In genomic region chr7:29035044-29035740, GRCh38 we compare ENCODE assay signal across 8 cellular contexts.
DNase-seq lines count a peak whose midpoint lies in the region; ATAC-seq, FAIRE-seq and TF ChIP-seq lines count a peak whose summit lies in the region.

No MANE protein-coding gene starts in this region.

- no peak for TF ChIP-seq RAD21 in HepG2 (CRISPR knock-in tag; IDR thresholded peaks at IDR 0.05)

- no peak overlapping the region for H3K27ac ChIP-seq in HepG2 (ENCODE audit: extremely low read length, insufficient read depth, low read length)

- peak; percentile 63 for FAIRE-seq in HepG2 (lab: Jason Lieb, UNC)

- CTCF ChIA-PET in HepG2 (lab: Yijun Ruan, JAX; ENCODE audit: low intra/inter-chr PET ratio, low total read pairs), result no interaction called here

- no peaks in the 10 kb centered on the region for H3K9me3 ChIP-seq in MG63
- no peaks in the 10 kb centered on the region for H3K9me3 ChIP-seq in HepG2 (ENCODE audit: low read length)
- no peaks in the 10 kb centered on the region for H3K9me3 ChIP-seq in BE2C

- H3K4me1 ChIP-seq in HepG2 (ENCODE audit: insufficient read depth, low read length) (peaks cover 12% of the 10 kb centered on the region), BE2C (no peaks in the 10 kb centered on the region)

- in situ Hi-C loops in astrocyte of the spinal cord (cut with HindIII; ENCODE audit: low sequenced_read_pairs), result no loop called here
- in situ Hi-C loops in HepG2 (cut with HindIII; ENCODE audit: extremely low pct_ligation_motif_present, low pct_unique_long_range_greater_than_20kb), result no loop called here

- TF ChIP-seq EP300 in HepG2 (IDR thresholded peaks at IDR 0.05; ENCODE audit: low read depth in 2 of 2, low read length in 2 of 2) (no peak), HepG2 (CRISPR knock-in tag; IDR thresholded peaks at IDR 0.05; ENCODE audit: borderline replicate concordance) (no peak)

- no peaks in the 10 kb centered on the region for H4K20me1 ChIP-seq in HepG2 (ENCODE audit: insufficient read depth, low read length)

- no peak for TF ChIP-seq POLR2A in HepG2 (IDR thresholded peaks at IDR 0.05; ENCODE audit: insufficient read depth in 1 of 2, low read depth in 2 of 2, low read length in 2 of 2)

- BruUV-seq in HepG2 (replicated peaks; lab: Mats Ljungman, UMichigan), result no TSS peak

- H3K4me3 ChIP-seq in AG09309 (ENCODE audit: control insufficient read depth, low read depth, low read length) (no peak overlapping the region), MG63 (no peak overlapping the region), astrocyte of the spinal cord (ENCODE audit: low read depth, low read length) (no peak overlapping the region), HepG2 (replicated peaks in 1 of 3; ENCODE audit: insufficient read depth in 1 of 3, low read depth in 2 of 3, low read length in 3 of 3) (no peak overlapping the region), BE2C (ENCODE audit: low read depth, low read length) (no peak overlapping the region)

- no peaks in the 10 kb centered on the region for H3K79me2 ChIP-seq in HepG2 (ENCODE audit: insufficient read depth, low read length)

- H3K9ac ChIP-seq in HepG2 (ENCODE audit: insufficient read depth, low read depth, low read length), result no peak overlapping the region

- 71% methylated on average over 5 of the region's 8 CpGs for WGBS in HepG2 (ENCODE audit: low lambda C conversion rate)

- H2AFZ ChIP-seq in HepG2 (ENCODE audit: low read length), result no peak overlapping the region

- DNase-seq in AG09309 (ENCODE audit: low read depth) (peak; percentile 52), MG63 (peak; percentile 71), astrocyte of the spinal cord (ENCODE audit: low read depth, low spot score) (peak; percentile 85), HepG2 (ENCODE audit: low spot score) (peak; percentile 80), BE2C (no peak), GM20000 (ENCODE audit: low spot score) (no peak), omental fat pad (ENCODE audit: low spot score) (no peak)

- H3K4me2 ChIP-seq in HepG2 (ENCODE audit: low read depth, low read length), result peak overlapping the region; percentile 22; the same call in 1 of the 2 replicates

- TF ChIP-seq CTCF in AG09309 (IDR thresholded peaks at IDR 0.05; ENCODE audit: control insufficient read depth, insufficient read depth, low read depth, low read length, missing control alignments) (no peak), astrocyte of the spinal cord (IDR thresholded peaks at IDR 0.05; ENCODE audit: low read depth, low read length) (no peak), HepG2 (CRISPR knock-in tag; IDR thresholded peaks at IDR 0.05) (no peak), BE2C (IDR thresholded peaks at IDR 0.05; ENCODE audit: low read depth, low read length) (no peak), GM20000 (IDR thresholded peaks at IDR 0.05; ENCODE audit: extremely low read depth, missing control alignments) (no peak), omental fat pad (IDR thresholded peaks at IDR 0.05) (no peak)

- intact Hi-C loops in HepG2 (cut with micrococcal nuclease; ENCODE audit: unreplicated experiment), result no loop called here

- H3K36me3 ChIP-seq in MG63 (no peaks in the 10 kb centered on the region), HepG2 (replicated peaks in 1 of 2; ENCODE audit: control insufficient read depth in 1 of 2, insufficient read depth in 2 of 2, low read length in 2 of 2) (peaks cover 1 to 4% of the 10 kb centered on the region in 2 experiments; a peak in 1 of 5 replicates), BE2C (no peaks in the 10 kb centered on the region)

- ATAC-seq in HepG2 (peak; percentile 99), GM19328 (IDR thresholded peaks at IDR 0.05; ENCODE audit: unreplicated experiment) (no peak), omental fat pad (ENCODE audit: low FRiP score) (no peak)

- H3K27me3 ChIP-seq in MG63 (no peaks in the 10 kb centered on the region), HepG2 (ENCODE audit: control insufficient read depth in 1 of 2, insufficient read depth in 2 of 2, low read length in 2 of 2) (no peaks in the 10 kb centered on the region), BE2C (no peaks in the 10 kb centered on the region; the same call in 1 of the 2 replicates)

- POLR2A ChIA-PET in HepG2 (lab: Yijun Ruan, JAX), result no interaction called here

TF ChIP-seq in HepG2, 621 proteins besides CTCF, POLR2A, EP300 and RAD21:
- peak; percentile 56 for TF ChIP-seq TEAD3 (CRISPR knock-in tag; optimal IDR thresholded peaks at IDR 0.05; ENCODE audit: borderline replicate concordance)
- no peak for TF ChIP-seq ZNF446 (CRISPR knock-in tag; IDR thresholded peaks at IDR 0.05)
- TF ChIP-seq ZBTB33 (CRISPR knock-in tag; IDR thresholded peaks at IDR 0.05), result peak; percentile 57; the same call in 1 of the 2 replicates
- no peak for TF ChIP-seq GLI4 (CRISPR knock-in tag; IDR thresholded peaks at IDR 0.05; ENCODE audit: borderline replicate concordance)
- no peak for TF ChIP-seq ZNF570 (CRISPR knock-in tag; IDR thresholded peaks at IDR 0.05; ENCODE audit: borderline replicate concordance)
- peak; percentile 48; the same call in 1 of the 2 replicates for TF ChIP-seq HOMEZ (CRISPR knock-in tag; IDR thresholded peaks at IDR 0.05; ENCODE audit: low read depth)
- peak; percentile 51; the same call in 1 of the 2 replicates for TF ChIP-seq ZNF292 (CRISPR knock-in tag; IDR thresholded peaks at IDR 0.05; ENCODE audit: borderline replicate concordance, low read depth)
- TF ChIP-seq, protein P1, sequence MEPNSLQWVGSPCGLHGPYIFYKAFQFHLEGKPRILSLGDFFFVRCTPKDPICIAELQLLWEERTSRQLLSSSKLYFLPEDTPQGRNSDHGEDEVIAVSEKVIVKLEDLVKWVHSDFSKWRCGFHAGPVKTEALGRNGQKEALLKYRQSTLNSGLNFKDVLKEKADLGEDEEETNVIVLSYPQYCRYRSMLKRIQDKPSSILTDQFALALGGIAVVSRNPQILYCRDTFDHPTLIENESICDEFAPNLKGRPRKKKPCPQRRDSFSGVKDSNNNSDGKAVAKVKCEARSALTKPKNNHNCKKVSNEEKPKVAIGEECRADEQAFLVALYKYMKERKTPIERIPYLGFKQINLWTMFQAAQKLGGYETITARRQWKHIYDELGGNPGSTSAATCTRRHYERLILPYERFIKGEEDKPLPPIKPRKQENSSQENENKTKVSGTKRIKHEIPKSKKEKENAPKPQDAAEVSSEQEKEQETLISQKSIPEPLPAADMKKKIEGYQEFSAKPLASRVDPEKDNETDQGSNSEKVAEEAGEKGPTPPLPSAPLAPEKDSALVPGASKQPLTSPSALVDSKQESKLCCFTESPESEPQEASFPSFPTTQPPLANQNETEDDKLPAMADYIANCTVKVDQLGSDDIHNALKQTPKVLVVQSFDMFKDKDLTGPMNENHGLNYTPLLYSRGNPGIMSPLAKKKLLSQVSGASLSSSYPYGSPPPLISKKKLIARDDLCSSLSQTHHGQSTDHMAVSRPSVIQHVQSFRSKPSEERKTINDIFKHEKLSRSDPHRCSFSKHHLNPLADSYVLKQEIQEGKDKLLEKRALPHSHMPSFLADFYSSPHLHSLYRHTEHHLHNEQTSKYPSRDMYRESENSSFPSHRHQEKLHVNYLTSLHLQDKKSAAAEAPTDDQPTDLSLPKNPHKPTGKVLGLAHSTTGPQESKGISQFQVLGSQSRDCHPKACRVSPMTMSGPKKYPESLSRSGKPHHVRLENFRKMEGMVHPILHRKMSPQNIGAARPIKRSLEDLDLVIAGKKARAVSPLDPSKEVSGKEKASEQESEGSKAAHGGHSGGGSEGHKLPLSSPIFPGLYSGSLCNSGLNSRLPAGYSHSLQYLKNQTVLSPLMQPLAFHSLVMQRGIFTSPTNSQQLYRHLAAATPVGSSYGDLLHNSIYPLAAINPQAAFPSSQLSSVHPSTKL (CRISPR knock-in tag; IDR thresholded peaks at IDR 0.05), result 0 out of 2 replicates have a peak, but pooled peaks have one; percentile 29
- no peak for TF ChIP-seq FOXJ3 (CRISPR knock-in tag; IDR thresholded peaks at IDR 0.05; ENCODE audit: borderline replicate concordance)
- no peak for TF ChIP-seq TAF15 (IDR thresholded peaks at IDR 0.05; ENCODE audit: low read depth, low read length, poor library complexity, severe bottlenecking)
- TF ChIP-seq JUND (CRISPR knock-in tag; IDR thresholded peaks at IDR 0.05), result no peak
- 0 out of 2 replicates have a peak, but pooled peaks have one; percentile 14 for TF ChIP-seq RCOR2 (CRISPR knock-in tag; IDR thresholded peaks at IDR 0.05)
- TF ChIP-seq SAP130 (CRISPR knock-in tag; IDR thresholded peaks at IDR 0.05; ENCODE audit: low read depth), result peak; percentile 63; the same call in 1 of the 2 replicates
- TF ChIP-seq FOSL2 (CRISPR knock-in tag; IDR thresholded peaks at IDR 0.05), result peak; percentile 67
- TF ChIP-seq ETV5 (CRISPR knock-in tag; IDR thresholded peaks at IDR 0.05; ENCODE audit: borderline replicate concordance), result peak; percentile 61; the same call in 1 of the 2 replicates

Comparison
In these comparisons a context has a peak if more than half of its experiments do, and no peak if none do; other contexts are left out.
1. DNase-seq: peak in AG09309 (single experiment), MG63 (single experiment), astrocyte of the spinal cord (single experiment) and HepG2 (single experiment); none in BE2C (single experiment), GM20000 (single experiment) and omental fat pad (single experiment).